8 cellular contexts compared by ENCODE assay signal in the genomic region with DNA sequence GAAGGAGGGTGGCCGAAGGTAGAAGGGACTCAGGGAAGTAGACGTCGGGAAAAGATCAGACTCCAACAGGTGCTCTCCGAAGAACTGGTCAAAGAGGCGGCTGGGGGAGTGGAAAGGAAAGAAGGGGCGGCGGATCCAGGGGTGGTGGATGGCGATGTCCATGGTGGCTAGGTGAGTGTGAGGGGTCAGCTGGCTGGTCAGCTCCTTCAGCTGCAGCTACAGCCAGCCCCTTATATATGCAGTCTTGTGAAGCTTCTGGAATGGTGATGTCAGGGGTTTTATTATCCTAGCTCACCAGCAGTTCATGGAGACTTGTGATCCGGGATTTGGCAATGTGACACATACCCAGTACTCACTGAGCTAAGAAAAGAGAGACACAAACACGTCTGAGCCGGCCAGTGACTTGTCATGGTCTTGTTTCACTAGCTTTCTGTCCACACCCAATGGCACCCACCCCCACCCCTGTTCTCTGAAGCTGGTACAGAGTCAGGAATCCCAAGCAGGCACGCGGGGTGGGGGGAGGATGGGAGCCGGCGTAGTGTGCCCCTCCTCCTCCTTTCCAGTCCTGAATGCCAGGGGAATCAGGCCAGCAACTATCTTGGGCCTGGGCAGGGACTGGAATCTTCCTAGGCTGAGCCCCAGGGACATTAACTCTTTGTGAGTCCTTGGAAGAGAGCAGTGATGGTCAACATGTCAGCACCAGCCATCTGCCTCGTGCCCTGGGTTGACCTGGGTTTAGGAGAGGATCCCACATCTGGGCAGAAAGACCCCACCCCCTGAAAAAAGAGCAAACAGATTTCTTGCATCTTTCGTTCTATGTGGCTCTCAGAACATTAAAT. TPM values are rescaled to one million over a fixed set of nuclear protein-coding genes. Genes with fewer than 3 reads are reported as not detected.
DNase-seq lines count a peak whose midpoint lies in the region; ATAC-seq lines count a peak whose summit lies in the region.

TSS of gene CRYAB (minus strand) at position 208 of the 839 bp plus-strand sequence. CDS start at position 162, 46 bp downstream.

- intact Hi-C loops in cardiac septum (cut with DNase I): no loop called here

- no peak for ATAC-seq in HG03354 (IDR thresholded peaks at IDR 0.05; ENCODE audit: poor library complexity, severe bottlenecking, unreplicated experiment)
- ATAC-seq in GM18873 (IDR thresholded peaks at IDR 0.05; ENCODE audit: low FRiP score, unreplicated experiment): no peak

- DNase-seq in COLO829 (ENCODE audit: low spot score) (peak; percentile 42), amniotic epithelial cell (ENCODE audit: low read depth) (peak; percentile 70), cardiac septum (ENCODE audit: low spot score) (peak; percentile 93), pons (ENCODE audit: low spot score) (peak; percentile 99), NCI-H2081 (lab: John Stamatoyannopoulos, UW) (no peak), D341Med (ENCODE audit: low spot score) (no peak)

RNA-seq across cellular contexts. Expression of gene CRYAB, which starts in this region (rescaled TPM):
- total RNA-seq in cardiac septum: 8,606 TPM

Comparison
In these comparisons a context has a peak if more than half of its experiments do, and no peak if none do; other contexts are left out.
1. DNase-seq: peak in COLO829 (single experiment), amniotic epithelial cell (single experiment), cardiac septum (single experiment) and pons (single experiment); none in NCI-H2081 (0 of 2) and D341Med (single experiment).